Comparison of ENCODE assay signal across 26 cellular contexts in genomic region chr2:10191554-10191953, GRCh38.
A peak's percentile ranks its signal among the peaks of the same experiment; 100 is the strongest.
DNase-seq lines count a peak whose midpoint lies in the region; ATAC-seq and TF ChIP-seq lines count a peak whose summit lies in the region.
"Had no signal": no experiment of that assay in that cellular context is flagged by ENCODE, and none has a peak within 500 bp of the region (broad histone marks: within the 10 kb centered on the region; RNA-seq: fewer than 3 reads in every experiment).

No MANE protein-coding gene starts in this region.

- peaks cover 5% of the 10 kb centered on the region for H3K4me1 Mint-ChIP-seq in stimulated activated naive CD8-positive, alpha-beta T cell treated with anti-CD3 and anti-CD28 coated beads, Interleukin-15, amount 100 ng/mL, for 72 hours
- peaks cover 2% of the 10 kb centered on the region for H3K4me1 Mint-ChIP-seq in T-helper 17 cell
- no peaks in the 10 kb centered on the region for H3K4me1 Mint-ChIP-seq in neural crest cell
- H3K4me1 Mint-ChIP-seq: CD8-positive, alpha-beta memory T cell had no signal

- no peaks in the 10 kb centered on the region for H3K9me3 ChIP-seq in T-helper 17 cell (ENCODE audit: control insufficient read depth, low read length, poor library complexity, severe bottlenecking)
- H3K9me3 ChIP-seq: A549, Peyer's patch had no signal

- H3K27ac Mint-ChIP-seq in stimulated activated naive CD8-positive, alpha-beta T cell treated with anti-CD3 and anti-CD28 coated beads, Interleukin-15, amount 100 ng/mL, for 72 hours, result peak overlapping the region; percentile 72 to 92
- peak overlapping the region; percentile 43 for H3K27ac Mint-ChIP-seq in T-helper 17 cell
- peak overlapping the region; percentile 50 for H3K27ac Mint-ChIP-seq in neural crest cell (ENCODE audit: unreplicated experiment)

- H3K36me3 Mint-ChIP-seq in T-helper 17 cell (ENCODE audit: low read depth), result no peaks in the 10 kb centered on the region
- H3K36me3 Mint-ChIP-seq in neural crest cell (ENCODE audit: low read depth), result peaks cover 7% of the 10 kb centered on the region
- H3K36me3 Mint-ChIP-seq: CD8-positive, alpha-beta memory T cell had no signal

- TF ChIP-seq CTCF in neural crest cell (conservative IDR thresholded peaks at IDR 0.05), result no peak
- TF ChIP-seq CTCF in omental fat pad (IDR thresholded peaks at IDR 0.05), result no peak

- no peak for DNase-seq in stimulated activated naive CD8-positive, alpha-beta T cell treated with anti-CD3 and anti-CD28 coated beads, Interleukin-15, amount 100 ng/mL, for 72 hours
- DNase-seq in stimulated activated naive CD8-positive, alpha-beta T cell treated with anti-CD3 and anti-CD28 coated beads, Interleukin-15, Interleukin-2, amounts not matched to agents 100 U/mL and 50 U/mL, for 24 hours, result no peak
- DNase-seq in T-helper 17 cell (no peak), neural crest cell (ENCODE audit: low read depth, low spot score) (no peak), NCI-H2081 treated with DMSO at 0.1 percent for 48 hours (lab: John Stamatoyannopoulos, UW) (no peak), omental fat pad (ENCODE audit: low spot score) (no peak)
- DNase-seq: AML-193; CD8-positive, alpha-beta memory T cell; DMS53; GOT3; Karpas-422; NCI-H1092; NCI-H1417 treated with DMSO at 0.1 percent for 48 hours; NCI-H1694 treated with DMSO at 0.1 percent for 48 hours; NCI-H2081; NCI-H2171; NCI-H226; NCI-H510A; NCI-H69; OCI-M1; Peyer's patch; SHP77 treated with DMSO at 0.1 percent for 48 hours; SW 1271 had no signal

- ATAC-seq in stimulated activated naive CD8-positive, alpha-beta T cell treated with anti-CD3 and anti-CD28 coated beads, Interleukin-15, amount 100 ng/mL, for 72 hours, result no peak
- ATAC-seq in stimulated activated naive CD8-positive, alpha-beta T cell treated with anti-CD3 and anti-CD28 coated beads, Interleukin-15, Interleukin-2, amounts not matched to agents 100 U/mL and 50 U/mL, for 24 hours, result no peak
- no peak for ATAC-seq in T-helper 17 cell
- ATAC-seq in omental fat pad (ENCODE audit: low FRiP score), result no peak
- no peak for ATAC-seq in GM18498 (IDR thresholded peaks at IDR 0.05; ENCODE audit: unreplicated experiment)
- ATAC-seq: A549, HCT116 had no signal

- peaks cover 12 to 15% of the 10 kb centered on the region in 2 donors for H3K9me3 Mint-ChIP-seq in stimulated activated naive CD8-positive, alpha-beta T cell treated with anti-CD3 and anti-CD28 coated beads, Interleukin-15, amount 100 ng/mL, for 72 hours
- peaks cover 4% of the 10 kb centered on the region for H3K9me3 Mint-ChIP-seq in neural crest cell
- H3K9me3 Mint-ChIP-seq: CD8-positive, alpha-beta memory T cell had no signal

- H3K4me3 Mint-ChIP-seq in stimulated activated naive CD8-positive, alpha-beta T cell treated with anti-CD3 and anti-CD28 coated beads, Interleukin-15, amount 100 ng/mL, for 72 hours, result no peak overlapping the region
- H3K4me3 Mint-ChIP-seq in T-helper 17 cell (no peak overlapping the region), neural crest cell (no peak overlapping the region)
- H3K4me3 Mint-ChIP-seq: CD8-positive, alpha-beta memory T cell had no signal

- no peaks in the 10 kb centered on the region for H3K27me3 Mint-ChIP-seq in stimulated activated naive CD8-positive, alpha-beta T cell treated with anti-CD3 and anti-CD28 coated beads, Interleukin-15, amount 100 ng/mL, for 72 hours
- H3K27me3 Mint-ChIP-seq in T-helper 17 cell (no peaks in the 10 kb centered on the region), neural crest cell (ENCODE audit: low read depth) (no peaks in the 10 kb centered on the region)
- H3K27me3 Mint-ChIP-seq: CD8-positive, alpha-beta memory T cell had no signal
